ENCODE assay signal across 1 cellular context in the genomic region with DNA sequence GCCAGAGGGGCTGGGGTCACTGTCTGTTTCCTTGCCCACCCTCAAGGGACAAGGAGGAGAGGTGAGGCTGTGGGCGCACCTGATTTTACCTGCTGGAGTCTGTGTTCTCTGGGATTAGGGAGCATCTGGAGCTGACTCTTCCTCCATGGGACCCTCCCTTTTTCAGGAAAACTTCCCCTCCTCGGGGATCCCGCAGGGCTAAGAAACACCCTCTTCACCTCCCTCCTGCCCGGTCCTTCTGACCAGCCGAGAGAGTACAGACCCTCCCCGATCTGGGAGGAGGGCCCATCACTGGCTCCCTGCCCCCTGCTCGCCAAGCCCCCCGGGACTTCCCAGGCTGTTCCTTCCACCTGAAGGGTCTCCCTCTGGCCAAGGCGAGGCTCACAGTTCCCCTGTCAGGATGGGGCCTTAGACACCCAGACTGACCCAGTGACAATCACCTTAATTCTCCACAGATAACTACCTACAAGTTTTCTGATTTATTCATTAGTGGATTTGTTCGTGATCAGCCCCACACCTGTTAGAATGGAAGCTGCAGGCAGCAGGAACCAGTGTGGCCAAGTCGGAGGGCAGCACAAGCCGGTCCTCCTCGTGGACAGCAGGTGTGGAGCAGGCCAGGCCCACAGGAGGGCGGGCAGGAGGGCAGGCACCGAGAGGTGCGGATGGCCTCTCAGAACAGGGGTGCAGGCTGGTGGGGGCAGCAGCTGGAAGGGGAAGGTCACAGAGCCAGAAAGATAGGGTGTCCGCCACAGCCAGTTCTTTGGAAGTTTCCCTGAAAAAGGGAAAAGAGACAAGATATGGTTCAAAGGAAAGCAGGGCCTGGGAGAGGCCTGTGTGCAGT.
TF ChIP-seq lines count a peak whose summit lies in the region.

No MANE protein-coding gene starts in this region.

TF ChIP-seq in HepG2, 621 proteins besides CTCF, POLR2A, EP300 and RAD21:
- no peak for TF ChIP-seq EHMT2 (IDR thresholded peaks at IDR 0.05; ENCODE audit: borderline replicate concordance, low read depth, low read length)
- TF ChIP-seq TCF7 (IDR thresholded peaks at IDR 0.05; ENCODE audit: low read depth): no peak
- TF ChIP-seq ZFP37 (CRISPR knock-in tag; IDR thresholded peaks at IDR 0.05; ENCODE audit: borderline replicate concordance): no peak
- no peak for TF ChIP-seq IKZF4 (CRISPR knock-in tag; IDR thresholded peaks at IDR 0.05; ENCODE audit: borderline replicate concordance, low read depth, not compliant biosample characterization)
- TF ChIP-seq PCBP1 (IDR thresholded peaks at IDR 0.05; ENCODE audit: borderline replicate concordance, low read depth, low read length): no peak
- no peak for TF ChIP-seq BCL6 (CRISPR knock-in tag; IDR thresholded peaks at IDR 0.05)
- no peak for TF ChIP-seq NBN (conservative IDR thresholded peaks at IDR 0.05)
- no peak for TF ChIP-seq DRAP1 (CRISPR knock-in tag; IDR thresholded peaks at IDR 0.05)
- TF ChIP-seq PHF21A (CRISPR knock-in tag; IDR thresholded peaks at IDR 0.05): no peak
